In genomic region chr13:79403113-79403512, GRCh38 we compare ENCODE assay signal across 9 cellular contexts. TPM values are rescaled to one million over a fixed set of nuclear protein-coding genes. Genes with fewer than 3 reads are reported as not detected.
DNase-seq lines count a peak whose midpoint lies in the region; ATAC-seq and TF ChIP-seq lines count a peak whose summit lies in the region.
"Had no signal": no experiment of that assay in that cellular context is flagged by ENCODE, and none has a peak within 500 bp of the region (broad histone marks: within the 10 kb centered on the region; RNA-seq: fewer than 3 reads in every experiment).

No MANE protein-coding gene starts in this region.

- no peak for DNase-seq in right cardiac atrium
- DNase-seq in heart right ventricle, result no peak
- no peak for DNase-seq in SJCRH30
- no peak for DNase-seq in upper lobe of left lung
- DNase-seq in Kasumi-1 (lab: John Stamatoyannopoulos, UW), result no peak
- DNase-seq: Calu3 had no signal

- H3K9me3 ChIP-seq in right cardiac atrium (ENCODE audit: control insufficient read depth, low read length) (no peaks in the 10 kb centered on the region), heart right ventricle (no peaks in the 10 kb centered on the region), SJCRH30 (replicated peaks) (no peaks in the 10 kb centered on the region), iPS-15b (ENCODE audit: control insufficient read depth, insufficient read depth, low read length) (no peaks in the 10 kb centered on the region), upper lobe of left lung (no peaks in the 10 kb centered on the region)

- TF ChIP-seq CTCF in heart right ventricle (IDR thresholded peaks at IDR 0.05), result no peak
- TF ChIP-seq CTCF in upper lobe of left lung (IDR thresholded peaks at IDR 0.05), result no peak

- 52% methylated on average over 4 of the region's 4 CpGs for WGBS in right cardiac atrium
- WGBS in heart right ventricle, 2 donors, result 55 to 58% methylated on average over 4 of the region's 4 CpGs
- 42 to 43% methylated on average over 4 of the region's 4 CpGs for WGBS in upper lobe of left lung, 2 donors

- peak overlapping the region; percentile 39 for H3K4me3 ChIP-seq in right cardiac atrium (ENCODE audit: low read length)
- H3K4me3 ChIP-seq in heart right ventricle, result peak overlapping the region in 5 of 10 donors; percentile 4 to 88 (median 86)
- peak overlapping the region; percentile 83 for H3K4me3 ChIP-seq in SJCRH30
- H3K4me3 ChIP-seq in iPS-15b (ENCODE audit: low read depth, low read length), result peak overlapping the region; percentile 94
- peak overlapping the region in 3 of 4 donors; percentile 66 to 84 (median 68) for H3K4me3 ChIP-seq in upper lobe of left lung

- H3K27me3 ChIP-seq in right cardiac atrium (ENCODE audit: control insufficient read depth, insufficient read depth), result no peaks in the 10 kb centered on the region
- no peaks in the 10 kb centered on the region for H3K27me3 ChIP-seq in heart right ventricle
- no peaks in the 10 kb centered on the region for H3K27me3 ChIP-seq in SJCRH30
- H3K27me3 ChIP-seq in iPS-15b (ENCODE audit: control insufficient read depth, insufficient read depth, low read length), result no peaks in the 10 kb centered on the region
- H3K27me3 ChIP-seq in upper lobe of left lung, result no peaks in the 10 kb centered on the region

- H3K36me3 ChIP-seq in heart right ventricle (peaks cover 0 to 18% (median 0%) of the 10 kb centered on the region in 9 donors), SJCRH30 (peaks cover 43% of the 10 kb centered on the region), iPS-15b (ENCODE audit: control insufficient read depth, insufficient read depth, low read length) (no peaks in the 10 kb centered on the region), upper lobe of left lung (peaks cover 0 to 9% (median 0%) of the 10 kb centered on the region in 4 donors)

- intact Hi-C loops in right cardiac atrium (cut with DNase I), result no loop called here
- intact Hi-C loops in heart right ventricle (cut with DNase I), result no loop called here

- TF ChIP-seq POLR2A in upper lobe of left lung (IDR thresholded peaks at IDR 0.05), result no peak

- no peak for ATAC-seq in right cardiac atrium
- no peak for ATAC-seq in heart right ventricle
- ATAC-seq in upper lobe of left lung (ENCODE audit: low FRiP score in 2 of 2), result no peak
- no peak for ATAC-seq in HG02588 (IDR thresholded peaks at IDR 0.05; ENCODE audit: unreplicated experiment)
- no peak for ATAC-seq in HG03280 (IDR thresholded peaks at IDR 0.05; ENCODE audit: unreplicated experiment)

- TF ChIP-seq EP300 in upper lobe of left lung (IDR thresholded peaks at IDR 0.05), result no peak

- H3K4me1 ChIP-seq in right cardiac atrium (ENCODE audit: control insufficient read depth, insufficient read depth, low read length) (peaks cover 2% of the 10 kb centered on the region), heart right ventricle (peaks cover 0 to 86% (median 63%) of the 10 kb centered on the region in 9 donors), SJCRH30 (peaks cover 14% of the 10 kb centered on the region), iPS-15b (ENCODE audit: control insufficient read depth, insufficient read depth, low read length) (peaks cover 14% of the 10 kb centered on the region), upper lobe of left lung (peaks cover 42 to 58% (median 47%) of the 10 kb centered on the region in 4 donors)

- no peak overlapping the region for H3K9ac ChIP-seq in iPS-15b (ENCODE audit: low read depth, low read length)

- H3K27ac ChIP-seq in right cardiac atrium (ENCODE audit: low read length), result no peak overlapping the region
- no peak overlapping the region for H3K27ac ChIP-seq in heart right ventricle
- no peak overlapping the region for H3K27ac ChIP-seq in SJCRH30
- peak overlapping the region; percentile 7 to 93 (median 12) for H3K27ac ChIP-seq in upper lobe of left lung

RNA-seq across cellular contexts. Expression of gene RBM26, which starts 2.9 kb away (rescaled TPM):
- total RNA-seq in right cardiac atrium (10 to 100 TPM; 25.3 to 28.2 (median 27.1) TPM), heart right ventricle (10 to 100 TPM; 18.6 to 28.6 (median 24.5) TPM), upper lobe of left lung (10 to 100 TPM; 27.7 to 70.1 (median 32.9) TPM)
- polyA plus RNA-seq in right cardiac atrium (14.5 TPM), heart right ventricle (10 to 100 TPM in 1 of 2 donors, 1 to 10 TPM in 1; 7.5 to 46.8 TPM)
- 79.8 and 98.3 TPM in 2 replicates for total RNA-seq in SJCRH30 (2014; rRNA removed; shearing (Covaris generic))

Comparison
In these comparisons a context has a peak if more than half of its experiments do, and no peak if none do; other contexts are left out.
1. H3K27ac ChIP-seq: peak in upper lobe of left lung (4 of 4); none in right cardiac atrium (single experiment), heart right ventricle (0 of 10) and SJCRH30 (single experiment).